ENCODE assay signal across 11 cellular contexts in the genomic region with DNA sequence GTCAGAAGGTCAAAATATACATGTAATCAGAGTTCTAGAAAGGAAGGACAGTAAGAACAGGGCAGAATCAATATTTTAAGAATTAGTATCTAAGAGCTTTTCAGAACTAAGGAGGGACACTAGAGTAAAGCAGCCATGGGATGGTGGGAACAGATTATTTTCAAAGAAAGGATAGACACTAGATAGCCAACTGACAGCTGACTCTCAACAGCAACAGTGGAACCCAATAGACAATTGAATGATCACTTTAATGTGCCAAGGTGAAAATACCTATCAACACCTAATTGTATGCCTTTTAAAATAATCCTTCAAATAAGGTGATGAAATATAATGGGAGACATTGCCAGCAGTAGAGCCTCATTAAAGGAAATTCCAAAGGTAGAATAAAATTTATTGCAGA. TPM values are rescaled to one million over a fixed set of nuclear protein-coding genes. Genes with fewer than 3 reads are reported as not detected.
"Had no signal": no experiment of that assay in that cellular context is flagged by ENCODE, and none has a peak within 500 bp of the region (broad histone marks: within the 10 kb centered on the region; RNA-seq: fewer than 3 reads in every experiment).

No MANE protein-coding gene starts in this region.

- H3K9ac ChIP-seq: GM23248, KMS-11 had no signal

- H3K4me3 Mint-ChIP-seq: H9, HFFc6 had no signal

- DNase-seq: GM23248, GOT3, H9, HCEC 1CT, HFFc6, Karpas-422, KBM-7 had no signal

- H3K9me3 Mint-ChIP-seq: HFFc6 had no signal

- H3K27ac ChIP-seq: GM23248, HL-60, KMS-11 had no signal

- H3K4me1 Mint-ChIP-seq: H9, IgD-negative memory B cell had no signal

- H3K27ac Mint-ChIP-seq: H9, HFFc6, IgD-negative memory B cell had no signal

- H3K4me3 ChIP-seq: GM23248 had no signal

- FAIRE-seq: H54 had no signal

- H3K36me3 Mint-ChIP-seq: IgD-negative memory B cell had no signal

- H3K4me2 ChIP-seq: KMS-11 had no signal

RNA-seq across cellular contexts. Expression of gene CCDC160, which starts 26.5 kb away (rescaled TPM):
- total RNA-seq: GM23248, HFFc6 had no signal
- polyA plus RNA-seq: GM23248, IgD-negative memory B cell had no signal
